10 cellular contexts compared by ENCODE assay signal in genomic region chr12:122412851-122413433, GRCh38.
A peak's percentile ranks its signal among the peaks of the same experiment; 100 is the strongest.
DNase-seq lines count a peak whose midpoint lies in the region; TF ChIP-seq lines count a peak whose summit lies in the region.
"Had no signal": no experiment of that assay in that cellular context is flagged by ENCODE, and none has a peak within 500 bp of the region (broad histone marks: within the 10 kb centered on the region; RNA-seq: fewer than 3 reads in every experiment).

No MANE protein-coding gene starts in this region.

- no peak for TF ChIP-seq CTCF in GM10248 (IDR thresholded peaks at IDR 0.05; ENCODE audit: control extremely low read depth, extremely low read depth, low read depth, missing control alignments)
- TF ChIP-seq CTCF in Loucy (conservative IDR thresholded peaks at IDR 0.05; ENCODE audit: low read length): no peak

- peaks cover 12% of the 10 kb centered on the region; the same call in 1 of the 2 replicates for H3K79me2 ChIP-seq in Loucy (ENCODE audit: insufficient read depth, low read length)

- H3F3A ChIP-seq in Loucy (ENCODE audit: low read depth): no peaks in the 10 kb centered on the region

- no peak overlapping the region for H3K9ac ChIP-seq in Loucy (ENCODE audit: low read depth, low read length, poor library complexity, severe bottlenecking)

- H3K36me3 ChIP-seq in Loucy (ENCODE audit: insufficient read depth, low read length): no peaks in the 10 kb centered on the region

- H2AFZ ChIP-seq in Loucy (ENCODE audit: low read length): no peak overlapping the region

- POLR2A ChIA-PET in GM10248 (lab: Yijun Ruan, JAX): interaction anchor here (0.8 to 1.9 kb wide), 2 partner anchors 10 to 13 kb away, joined by 3 to 4 read pairs; no protein-coding TSS in a partner anchor

- H3K4me1 ChIP-seq in Loucy (ENCODE audit: insufficient read depth, low read length, poor library complexity, severe bottlenecking): peaks cover 8% of the 10 kb centered on the region
- H3K4me1 ChIP-seq: foreskin keratinocyte had no signal

- H3K27ac ChIP-seq in cingulate gyrus (ENCODE audit: low read depth, low read length) (peak overlapping the region; percentile 54), skin epidermis (peak overlapping the region in 14 of 21 experiments; percentile 5 to 74 (median 60))
- H3K27ac ChIP-seq: foreskin keratinocyte had no signal

- no peak overlapping the region for H3K4me3 ChIP-seq in Loucy (ENCODE audit: low read length, poor library complexity, severe bottlenecking)
- H3K4me3 ChIP-seq in skin epidermis: no peak overlapping the region

- peak overlapping the region; percentile 14 for H3K4me2 ChIP-seq in Loucy (ENCODE audit: low read depth, low read length, poor library complexity, severe bottlenecking)

- no peaks in the 10 kb centered on the region for H4K20me1 ChIP-seq in Loucy (ENCODE audit: insufficient read depth, low read length, poor library complexity, severe bottlenecking)

- CTCF ChIA-PET in GM10248 (lab: Yijun Ruan, JAX): interaction anchor here (0.9 to 10.2 kb wide), 4 partner anchors 9 to 58 kb away, joined by 3 to 97 read pairs (median 4); partner anchors contain the start of gene CLIP1

- no peaks in the 10 kb centered on the region for H3K9me2 ChIP-seq in Loucy (replicated peaks; ENCODE audit: low read depth, low read length)

- H3K27me3 ChIP-seq in Loucy (ENCODE audit: insufficient read depth, low read length, poor library complexity, severe bottlenecking): no peaks in the 10 kb centered on the region
- H3K27me3 ChIP-seq: foreskin keratinocyte had no signal

- DNase-seq in GM10248 (ENCODE audit: extremely low spot score): peak; percentile 62
- no peak for DNase-seq in SIG-M5 (lab: John Stamatoyannopoulos, UW)
- DNase-seq in UCSD-AML1 (lab: John Stamatoyannopoulos, UW; ENCODE audit: unreplicated experiment): no peak
- no peak for DNase-seq in activated effector memory CD4-positive, alpha-beta T cell treated with anti-CD3 and anti-CD28 coated beads, Interleukin-2, amount 50 U/mL, for 16 hours
- DNase-seq in SW480 (ENCODE audit: low spot score): no peak
- DNase-seq: foreskin keratinocyte, GDM1 had no signal

- H3K9me3 ChIP-seq in Loucy (ENCODE audit: insufficient read depth, low read depth, low read length): no peaks in the 10 kb centered on the region
